In genomic region chr10:104035107-104035816, GRCh38 we compare ENCODE assay signal across 31 cellular contexts. TPM values are rescaled to one million over a fixed set of nuclear protein-coding genes. Genes with fewer than 3 reads are reported as not detected.
A peak's percentile ranks its signal among the peaks of the same experiment; 100 is the strongest.
DNase-seq lines count a peak whose midpoint lies in the region; TF ChIP-seq lines count a peak whose summit lies in the region.
"Had no signal": no experiment of that assay in that cellular context is flagged by ENCODE, and none has a peak within 500 bp of the region (broad histone marks: within the 10 kb centered on the region; RNA-seq: fewer than 3 reads in every experiment).

No MANE protein-coding gene starts in this region.

- H3K27me3 Mint-ChIP-seq in activated CD4-positive, alpha-beta memory T cell treated with anti-CD3 and anti-CD28 coated beads, Interleukin-2, amount 10 ng/mL, durations not matched to agents 7 days and 5 days, result no peaks in the 10 kb centered on the region
- no peaks in the 10 kb centered on the region for H3K27me3 Mint-ChIP-seq in activated CD4-positive, alpha-beta memory T cell treated with anti-CD3 and anti-CD28 coated beads for 36 hours
- H3K27me3 Mint-ChIP-seq in endodermal cell (ENCODE audit: insufficient read depth), result no peaks in the 10 kb centered on the region
- no peaks in the 10 kb centered on the region for H3K27me3 Mint-ChIP-seq in type B pancreatic cell
- H3K27me3 Mint-ChIP-seq: effector memory CD8-positive, alpha-beta T cell; natural killer cell treated with Interleukin-12 subunit alpha and Interleukin-12 subunit beta and Interleukin-15 and Interleukin-18, amount 100 ng/mL, for 72 hours had no signal

- 94 to 98% methylated on average over 9 to 14 of the region's 14 CpGs for WGBS in endodermal cell (ENCODE audit: insufficient coverage in 1 of 2, insufficient read length in 1 of 2), 2 experiments

- intact Hi-C loops in activated CD4-positive, alpha-beta memory T cell treated with anti-CD3 and anti-CD28 coated beads for 36 hours (cut with micrococcal nuclease), result no loop called here

- H3K27ac Mint-ChIP-seq in activated CD4-positive, alpha-beta memory T cell treated with anti-CD3 and anti-CD28 coated beads, Interleukin-2, amount 10 ng/mL, durations not matched to agents 7 days and 5 days, result no peak overlapping the region
- H3K27ac Mint-ChIP-seq in activated CD4-positive, alpha-beta memory T cell treated with anti-CD3 and anti-CD28 coated beads for 36 hours, result no peak overlapping the region
- H3K27ac Mint-ChIP-seq in endodermal cell (no peak overlapping the region), type B pancreatic cell (peak overlapping the region; percentile 63)
- H3K27ac Mint-ChIP-seq: effector memory CD8-positive, alpha-beta T cell; natural killer cell treated with Interleukin-12 subunit alpha and Interleukin-12 subunit beta and Interleukin-15 and Interleukin-18, amount 100 ng/mL, for 72 hours had no signal

- no peak overlapping the region for H3K4me3 Mint-ChIP-seq in activated CD4-positive, alpha-beta memory T cell treated with anti-CD3 and anti-CD28 coated beads, Interleukin-2, amount 10 ng/mL, durations not matched to agents 7 days and 5 days
- no peak overlapping the region for H3K4me3 Mint-ChIP-seq in activated CD4-positive, alpha-beta memory T cell treated with anti-CD3 and anti-CD28 coated beads for 36 hours
- no peak overlapping the region for H3K4me3 Mint-ChIP-seq in endodermal cell
- H3K4me3 Mint-ChIP-seq in type B pancreatic cell, result no peak overlapping the region
- H3K4me3 Mint-ChIP-seq: effector memory CD8-positive, alpha-beta T cell; natural killer cell treated with Interleukin-12 subunit alpha and Interleukin-12 subunit beta and Interleukin-15 and Interleukin-18, amount 100 ng/mL, for 72 hours had no signal

- H3K4me3 ChIP-seq in HL-60 (replicated peaks; ENCODE audit: insufficient read depth, low read length) (no peak overlapping the region), endodermal cell (ENCODE audit: low read length) (no peak overlapping the region)
- H3K4me3 ChIP-seq: lung, mucosa of descending colon, sigmoid colon had no signal

- H3K36me3 Mint-ChIP-seq in activated CD4-positive, alpha-beta memory T cell treated with anti-CD3 and anti-CD28 coated beads, Interleukin-2, amount 10 ng/mL, durations not matched to agents 7 days and 5 days (ENCODE audit: low read depth), result peaks cover 3% of the 10 kb centered on the region
- H3K36me3 Mint-ChIP-seq in activated CD4-positive, alpha-beta memory T cell treated with anti-CD3 and anti-CD28 coated beads for 36 hours, result no peaks in the 10 kb centered on the region
- H3K36me3 Mint-ChIP-seq in endodermal cell (ENCODE audit: low read depth), result peaks cover 2% of the 10 kb centered on the region
- peaks cover 17% of the 10 kb centered on the region for H3K36me3 Mint-ChIP-seq in type B pancreatic cell
- H3K36me3 Mint-ChIP-seq: natural killer cell treated with Interleukin-12 subunit alpha and Interleukin-12 subunit beta and Interleukin-15 and Interleukin-18, amount 100 ng/mL, for 72 hours had no signal

- no peaks in the 10 kb centered on the region for H3K9me3 Mint-ChIP-seq in activated CD4-positive, alpha-beta memory T cell treated with anti-CD3 and anti-CD28 coated beads, Interleukin-2, amount 10 ng/mL, durations not matched to agents 7 days and 5 days
- H3K9me3 Mint-ChIP-seq in activated CD4-positive, alpha-beta memory T cell treated with anti-CD3 and anti-CD28 coated beads for 36 hours, result no peaks in the 10 kb centered on the region
- H3K9me3 Mint-ChIP-seq in endodermal cell (no peaks in the 10 kb centered on the region), type B pancreatic cell (no peaks in the 10 kb centered on the region)
- H3K9me3 Mint-ChIP-seq: effector memory CD8-positive, alpha-beta T cell; natural killer cell treated with Interleukin-12 subunit alpha and Interleukin-12 subunit beta and Interleukin-15 and Interleukin-18, amount 100 ng/mL, for 72 hours had no signal

- H3K27me3 ChIP-seq in HL-60 (ENCODE audit: insufficient read depth, poor library complexity, severe bottlenecking), result no peaks in the 10 kb centered on the region
- no peaks in the 10 kb centered on the region for H3K27me3 ChIP-seq in endodermal cell (ENCODE audit: control insufficient read depth, insufficient read depth, low read length, poor library complexity, severe bottlenecking)
- H3K27me3 ChIP-seq: sigmoid colon had no signal

- DNase-seq in activated CD4-positive, alpha-beta memory T cell treated with anti-CD3 and anti-CD28 coated beads, Interleukin-2, amount 10 ng/mL, durations not matched to agents 7 days and 5 days, result peak; percentile 16
- no peak for DNase-seq in activated CD4-positive, alpha-beta memory T cell treated with anti-CD3 and anti-CD28 coated beads for 36 hours
- DNase-seq in HL-60 (ENCODE audit: low read depth in 1 of 2, low spot score in 1 of 2) (no peak), endodermal cell (peak; percentile 43), type B pancreatic cell (ENCODE audit: extremely low spot score, unreplicated experiment) (no peak), NCI-H2171 treated with DMSO at 0.1 percent for 48 hours (lab: John Stamatoyannopoulos, UW) (no peak), NCI-H187 (lab: John Stamatoyannopoulos, UW) (no peak), GM03348 (ENCODE audit: low spot score) (no peak)
- DNase-seq: 8988T; activated CD4-positive, alpha-beta T cell treated with anti-CD3 and anti-CD28 coated beads for 1 hour; COR-L47; cortex of kidney; DMS53; effector memory CD8-positive, alpha-beta T cell; Karpas-422; kidney; mucosa of descending colon; NCI-H1417 treated with DMSO at 0.1 percent for 48 hours; NCI-H2081 treated with DMSO at 0.1 percent for 48 hours; NCI-H226; NCI-H526 treated with DMSO at 0.1 percent for 48 hours; SHP77 treated with DMSO at 0.1 percent for 48 hours; sigmoid colon; stimulated activated CD4-positive, alpha-beta T cell treated with anti-CD3 and anti-CD28 coated beads, Interleukin-4, amount 100 ng/mL, for 4 hours; trophoblast cell had no signal

- POLR2A ChIA-PET in activated CD4-positive, alpha-beta memory T cell treated with anti-CD3 and anti-CD28 coated beads, Interleukin-2, amount 10 ng/mL, durations not matched to agents 7 days and 5 days (lab: Charles Lee), result no interaction called here
- POLR2A ChIA-PET in activated CD4-positive, alpha-beta memory T cell treated with anti-CD3 and anti-CD28 coated beads for 36 hours (lab: Charles Lee), result no interaction called here

- CTCF ChIA-PET in activated CD4-positive, alpha-beta memory T cell treated with anti-CD3 and anti-CD28 coated beads, Interleukin-2, amount 10 ng/mL, durations not matched to agents 7 days and 5 days (lab: Charles Lee), result no interaction called here
- CTCF ChIA-PET in activated CD4-positive, alpha-beta memory T cell treated with anti-CD3 and anti-CD28 coated beads for 36 hours (lab: Charles Lee), result no interaction called here

- H3K9ac ChIP-seq in endodermal cell (ENCODE audit: extremely low read depth, low read length, poor library complexity, severe bottlenecking), result no peak overlapping the region

- no peak for TF ChIP-seq CTCF in HL-60 (IDR thresholded peaks at IDR 0.05; ENCODE audit: insufficient read depth, low read length)
- no peak for TF ChIP-seq CTCF in endodermal cell (conservative IDR thresholded peaks at IDR 0.05)
- TF ChIP-seq CTCF in type B pancreatic cell (conservative IDR thresholded peaks at IDR 0.05), result no peak

- H3K9me3 ChIP-seq in endodermal cell (ENCODE audit: control insufficient read depth, low read length), result no peaks in the 10 kb centered on the region
- H3K9me3 ChIP-seq: mucosa of descending colon, sigmoid colon had no signal

- no peaks in the 10 kb centered on the region for H3K36me3 ChIP-seq in endodermal cell (ENCODE audit: control insufficient read depth, insufficient read depth, low read length)

- no peaks in the 10 kb centered on the region for H3K4me1 Mint-ChIP-seq in activated CD4-positive, alpha-beta memory T cell treated with anti-CD3 and anti-CD28 coated beads, Interleukin-2, amount 10 ng/mL, durations not matched to agents 7 days and 5 days
- H3K4me1 Mint-ChIP-seq in activated CD4-positive, alpha-beta memory T cell treated with anti-CD3 and anti-CD28 coated beads for 36 hours (ENCODE audit: low read depth), result no peaks in the 10 kb centered on the region
- peaks cover 17% of the 10 kb centered on the region for H3K4me1 Mint-ChIP-seq in endodermal cell
- H3K4me1 Mint-ChIP-seq in type B pancreatic cell (ENCODE audit: unreplicated experiment), result no peaks in the 10 kb centered on the region

- no peaks in the 10 kb centered on the region for H3K4me1 ChIP-seq in endodermal cell (ENCODE audit: control insufficient read depth, insufficient read depth, low read length)
- H3K4me1 ChIP-seq: sigmoid colon had no signal

- H3K27ac ChIP-seq in HL-60 (replicated peaks) (peak overlapping the region; percentile 94), endodermal cell (ENCODE audit: low read depth, low read length) (no peak overlapping the region)
- H3K27ac ChIP-seq: C4-2B, sigmoid colon had no signal

RNA-seq across cellular contexts. Expression of gene COL17A1, which starts 50.4 kb away (rescaled TPM):
- not detected for total RNA-seq in activated CD4-positive, alpha-beta memory T cell treated with anti-CD3 and anti-CD28 coated beads, Interleukin-2, amount 10 ng/mL, durations not matched to agents 7 days and 5 days
- total RNA-seq in activated CD4-positive, alpha-beta memory T cell treated with anti-CD3 and anti-CD28 coated beads for 36 hours, result not detected
- total RNA-seq in endodermal cell, result 1 to 10 TPM; 1.1 to 2.3 TPM
- polyA plus RNA-seq in endodermal cell (2013, experiment 1 of 2), result 0.39 TPM
- 0.87 TPM for polyA plus RNA-seq in endodermal cell (2013, experiment 2 of 2)
- 14.5 and 94.1 TPM in 2 replicates for total RNA-seq in type B pancreatic cell (ENCODE audit: low replicate concordance)
- total RNA-seq: fibroblast of villous mesenchyme; H4; natural killer cell treated with Interleukin-12 subunit alpha and Interleukin-12 subunit beta and Interleukin-15 and Interleukin-18, amount 100 ng/mL, for 72 hours; sigmoid colon; T-helper 2 cell treated with Interferon-gamma antibody and Interleukin-4, amounts not matched to agents 100 ng/mL and 5 ng/mL, for 36 hours had no signal

Comparison
In these comparisons a context has a peak if more than half of its experiments do, and no peak if none do; other contexts are left out.
1. DNase-seq: peak in activated CD4-positive, alpha-beta memory T cell treated with anti-CD3 and anti-CD28 coated beads, Interleukin-2, amount 10 ng/mL, durations not matched to agents 7 days and 5 days (single experiment) and endodermal cell (single experiment); none in activated CD4-positive, alpha-beta memory T cell treated with anti-CD3 and anti-CD28 coated beads for 36 hours (single experiment), HL-60 (0 of 2), type B pancreatic cell (single experiment), NCI-H2171 treated with DMSO at 0.1 percent for 48 hours (single experiment), NCI-H187 (0 of 2) and GM03348 (single experiment).